Comparison of ENCODE assay signal across 1 cellular context in genomic region chr2:160278101-160278888, GRCh38.
TF ChIP-seq lines count a peak whose summit lies in the region.

No MANE protein-coding gene starts in this region.

TF ChIP-seq in H1, 55 proteins besides CTCF, POLR2A, EP300 and RAD21 (continued from another document):
- TF ChIP-seq, protein P1, sequence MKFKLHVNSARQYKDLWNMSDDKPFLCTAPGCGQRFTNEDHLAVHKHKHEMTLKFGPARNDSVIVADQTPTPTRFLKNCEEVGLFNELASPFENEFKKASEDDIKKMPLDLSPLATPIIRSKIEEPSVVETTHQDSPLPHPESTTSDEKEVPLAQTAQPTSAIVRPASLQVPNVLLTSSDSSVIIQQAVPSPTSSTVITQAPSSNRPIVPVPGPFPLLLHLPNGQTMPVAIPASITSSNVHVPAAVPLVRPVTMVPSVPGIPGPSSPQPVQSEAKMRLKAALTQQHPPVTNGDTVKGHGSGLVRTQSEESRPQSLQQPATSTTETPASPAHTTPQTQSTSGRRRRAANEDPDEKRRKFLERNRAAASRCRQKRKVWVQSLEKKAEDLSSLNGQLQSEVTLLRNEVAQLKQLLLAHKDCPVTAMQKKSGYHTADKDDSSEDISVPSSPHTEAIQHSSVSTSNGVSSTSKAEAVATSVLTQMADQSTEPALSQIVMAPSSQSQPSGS (IDR thresholded peaks at IDR 0.05; ENCODE audit: low read length): no peak
- TF ChIP-seq TCF12 (IDR thresholded peaks at IDR 0.05; ENCODE audit: low read depth, low read length) (no peak), NANOG (IDR thresholded peaks at IDR 0.05; ENCODE audit: insufficient read depth, low read depth, low read length, poor library complexity, severe bottlenecking) (no peak), CREB1 (IDR thresholded peaks at IDR 0.05) (peak; percentile 34; the same call in 1 of the 2 replicates), TAF7 (optimal IDR thresholded peaks at IDR 0.05; ENCODE audit: borderline replicate concordance, low read depth, low read length) (no peak)
